In the genomic region with DNA sequence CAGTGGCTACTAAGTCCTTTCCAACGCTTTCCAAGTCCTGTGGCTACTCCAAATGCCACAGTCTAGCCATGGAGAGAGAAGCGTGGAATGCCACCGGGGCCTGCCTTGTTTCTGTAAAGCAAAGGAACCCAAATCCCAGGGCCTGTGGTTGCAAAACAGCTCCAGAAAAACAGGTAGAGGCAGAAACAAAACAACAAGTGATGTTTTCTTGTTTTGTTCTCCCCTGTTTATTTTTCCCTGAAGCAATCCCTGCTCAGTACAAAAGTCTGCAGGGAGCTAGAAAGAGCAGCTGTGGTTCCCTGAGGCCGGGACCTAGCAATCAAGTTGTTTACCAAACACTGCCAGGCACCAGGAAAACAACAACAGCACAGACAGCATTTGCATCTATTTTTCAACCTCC, we compare ENCODE assay signal across 13 cellular contexts.
DNase-seq lines count a peak whose midpoint lies in the region; ATAC-seq and TF ChIP-seq lines count a peak whose summit lies in the region.
"Had no signal": no experiment of that assay in that cellular context is flagged by ENCODE, and none has a peak within 500 bp of the region (broad histone marks: within the 10 kb centered on the region; RNA-seq: fewer than 3 reads in every experiment).

No MANE protein-coding gene starts in this region.

- ATAC-seq in heart left ventricle, result no peak
- ATAC-seq in Right ventricle myocardium superior (ENCODE audit: poor library complexity), result no peak
- ATAC-seq: HCT116 had no signal

- TF ChIP-seq POLR2A in heart left ventricle (IDR thresholded peaks at IDR 0.05), result no peak

- H3K4me3 ChIP-seq in heart left ventricle (no peak overlapping the region), mesodermal cell (ENCODE audit: extremely low read depth, insufficient read depth, low read length, poor library complexity, severe bottlenecking) (no peak overlapping the region), tibial artery (no peak overlapping the region)
- H3K4me3 ChIP-seq: lung had no signal

- H3K4me1 ChIP-seq in heart left ventricle (peaks cover 0 to 41% (median 25%) of the 10 kb centered on the region in 12 donors), mesodermal cell (ENCODE audit: control insufficient read depth, insufficient read depth, low read length, poor library complexity, severe bottlenecking) (peaks cover 26% of the 10 kb centered on the region), tibial artery (peaks cover 0 to 37% (median 25%) of the 10 kb centered on the region in 4 donors)

- WGBS in heart left ventricle, 4 donors, result 73 to 83% (median 82%) methylated on average over 4 of the region's 4 CpGs
- WGBS in mesodermal cell (ENCODE audit: insufficient coverage in 2 of 2), 2 experiments, result 33 to 46% methylated on average over 3 of the region's 4 CpGs

- no peak for DNase-seq in heart left ventricle
- DNase-seq in Right ventricle myocardium superior, result no peak
- no peak for DNase-seq in tibial artery
- no peak for DNase-seq in OCI-M1 (lab: John Stamatoyannopoulos, UW)
- DNase-seq in COLO668 (lab: John Stamatoyannopoulos, UW; ENCODE audit: unreplicated experiment), result no peak
- DNase-seq in EL, result no peak
- DNase-seq: activated naive CD4-positive, alpha-beta T cell; NCI-H2029 treated with DMSO at 0.1 percent for 48 hours; SW 1271 had no signal

- intact Hi-C loops in heart left ventricle (cut with DNase I) (no loop called here), Right ventricle myocardium superior (cut with DNase I) (no loop called here), tibial artery (cut with DNase I; ENCODE audit: low total_unique reads) (no loop called here)

- H3K27me3 ChIP-seq in heart left ventricle, result no peaks in the 10 kb centered on the region
- no peaks in the 10 kb centered on the region for H3K27me3 ChIP-seq in tibial artery

- TF ChIP-seq CTCF in heart left ventricle (IDR thresholded peaks at IDR 0.05) (no peak), tibial artery (IDR thresholded peaks at IDR 0.05) (no peak)

- H3K36me3 ChIP-seq in heart left ventricle (peaks cover 0 to 4% (median 0%) of the 10 kb centered on the region in 9 donors), mesodermal cell (ENCODE audit: control insufficient read depth, insufficient read depth, low read length) (no peaks in the 10 kb centered on the region), tibial artery (peaks cover 0 to 1% (median 0%) of the 10 kb centered on the region in 3 donors)

- H3K9me3 ChIP-seq in heart left ventricle (no peaks in the 10 kb centered on the region), mesodermal cell (ENCODE audit: control insufficient read depth, low read length) (no peaks in the 10 kb centered on the region), tibial artery (no peaks in the 10 kb centered on the region)

- H3K27ac ChIP-seq in heart left ventricle (peak overlapping the region in 10 of 12 donors; percentile 1 to 77 (median 40)), cingulate gyrus (ENCODE audit: low read depth, low read length) (peak overlapping the region; percentile 84), mesodermal cell (ENCODE audit: low read depth, low read length, severe bottlenecking) (peak overlapping the region; percentile 81), tibial artery (peak overlapping the region; percentile 81)
